ENCODE assay signal across 26 cellular contexts in the genomic region with DNA sequence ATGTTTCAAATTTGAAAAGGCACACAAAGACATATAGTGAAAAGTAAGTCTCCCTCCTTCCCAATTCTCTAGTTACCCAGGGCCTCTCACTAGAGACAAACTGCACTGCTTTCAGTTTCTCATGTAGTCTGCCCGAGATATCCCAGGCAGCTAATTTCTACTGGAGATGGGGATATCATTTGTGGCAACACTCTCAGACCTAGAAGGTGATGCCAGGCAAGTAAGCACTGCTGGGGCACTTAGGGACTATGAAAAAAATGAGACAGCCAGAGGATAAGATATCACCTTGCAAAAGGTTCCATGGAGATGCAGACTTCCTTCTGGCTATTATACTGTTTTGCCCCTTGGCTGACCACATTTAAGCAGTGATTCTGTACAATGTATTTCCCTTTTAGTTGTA. TPM values are rescaled to one million over a fixed set of nuclear protein-coding genes. Genes with fewer than 3 reads are reported as not detected.
DNase-seq lines count a peak whose midpoint lies in the region; ATAC-seq and TF ChIP-seq lines count a peak whose summit lies in the region.
"Had no signal": no experiment of that assay in that cellular context is flagged by ENCODE, and none has a peak within 500 bp of the region (broad histone marks: within the 10 kb centered on the region; RNA-seq: fewer than 3 reads in every experiment).

No MANE protein-coding gene starts in this region.

- TF ChIP-seq CTCF in Loucy (conservative IDR thresholded peaks at IDR 0.05; ENCODE audit: low read length): no peak
- no peak for TF ChIP-seq CTCF in fibroblast of lung (conservative IDR thresholded peaks at IDR 0.05 in 1 of 2, IDR thresholded peaks at IDR 0.05 in 1 of 2; ENCODE audit: low read depth in 1 of 2, low read length in 2 of 2)
- TF ChIP-seq CTCF in psoas muscle (IDR thresholded peaks at IDR 0.05): no peak

- 13 to 30% (median 25%) methylated on average over 1 of the region's 1 CpG for WGBS in psoas muscle, 3 donors

- H2AFZ ChIP-seq in Loucy (ENCODE audit: low read length) (no peak overlapping the region), fibroblast of lung (ENCODE audit: low read length) (no peak overlapping the region)
- H2AFZ ChIP-seq: PC-9 had no signal

- no peak overlapping the region for H3K27ac ChIP-seq in BLaER1 treated with 17β-estradiol and CSF1 and Interleukin-3, amounts not matched to agents 10 nM and 100 nM
- no peak overlapping the region for H3K27ac ChIP-seq in fibroblast of lung (ENCODE audit: insufficient read depth, low read length)
- peak overlapping the region; percentile 54 for H3K27ac ChIP-seq in psoas muscle
- no peak overlapping the region for H3K27ac ChIP-seq in naive thymus-derived CD4-positive, alpha-beta T cell (ENCODE audit: low read depth, low read length)
- H3K27ac ChIP-seq: neutrophil, PC-9, SJCRH30, testis, uterus had no signal

- H3K27ac Mint-ChIP-seq in naive thymus-derived CD4-positive, alpha-beta T cell: no peak overlapping the region
- H3K27ac Mint-ChIP-seq: activated CD8-positive, alpha-beta T cell treated with anti-CD3 and anti-CD28 coated beads for 36 hours; CD4-positive, alpha-beta T cell; stimulated activated memory B cell treated with anti-CD40 and anti-IgM and Interleukin-4, amounts not matched to agents 10 μg/mL and 1 μg/mL and 100 μg/mL, for 72 hours had no signal

- ATAC-seq in psoas muscle: peak in 3 of 4 donors; percentile 27 to 54 (median 45)
- no peak for ATAC-seq in naive thymus-derived CD4-positive, alpha-beta T cell
- ATAC-seq: activated CD8-positive, alpha-beta T cell treated with anti-CD3 and anti-CD28 coated beads for 36 hours; HCT116; K562; stimulated activated memory B cell treated with anti-CD40 and anti-IgM and Interleukin-4, amounts not matched to agents 10 μg/mL and 1 μg/mL and 100 μg/mL, for 72 hours had no signal

- CTCF ChIA-PET in naive thymus-derived CD4-positive, alpha-beta T cell (lab: Charles Lee): no interaction called here

- peak in 1 of 2 donors; percentile 21 for DNase-seq in fibroblast of lung (ENCODE audit: low read depth in 2 of 2)
- DNase-seq in psoas muscle: no peak
- DNase-seq in stimulated activated CD4-positive, alpha-beta T cell treated with anti-CD3 and anti-CD28 coated beads, Interleukin-2, amount 100 ng/mL, for 48 hours: no peak
- no peak for DNase-seq in AG08395 (ENCODE audit: low spot score)
- no peak for DNase-seq in naive thymus-derived CD4-positive, alpha-beta T cell
- DNase-seq: activated CD4-positive, alpha-beta T cell treated with anti-CD3 and anti-CD28 coated beads for 1 hour; activated CD8-positive, alpha-beta T cell treated with anti-CD3 and anti-CD28 coated beads for 36 hours; activated effector memory CD4-positive, alpha-beta T cell treated with anti-CD3 and anti-CD28 coated beads, Interleukin-2, amount 50 U/mL, for 16 hours; CD4-positive, alpha-beta T cell; effector CD8-positive, alpha-beta T cell; kidney glomerular epithelial cell; mammary epithelial cell; NCI-H1436 treated with DMSO at 0.1 percent for 48 hours; NCI-H510A; PC-9; SJCRH30; spleen; stimulated activated CD4-positive, alpha-beta T cell treated with anti-CD3 and anti-CD28 coated beads, Interleukin-4, amount 100 ng/mL, for 1 hour; testis; uterus had no signal

- no peak overlapping the region for H3K4me3 ChIP-seq in BLaER1 treated with 17β-estradiol and CSF1 and Interleukin-3, amounts not matched to agents 10 nM and 100 nM
- H3K4me3 ChIP-seq in Loucy (ENCODE audit: low read length, poor library complexity, severe bottlenecking): no peak overlapping the region
- H3K4me3 ChIP-seq in fibroblast of lung (replicated peaks in 1 of 4; ENCODE audit: control extremely low read depth in 1 of 4, insufficient read depth in 1 of 4, low read depth in 3 of 4, low read length in 4 of 4): no peak overlapping the region
- no peak overlapping the region for H3K4me3 ChIP-seq in psoas muscle
- H3K4me3 ChIP-seq in naive thymus-derived CD4-positive, alpha-beta T cell (ENCODE audit: low read length): no peak overlapping the region
- H3K4me3 ChIP-seq: K562, PC-9, SJCRH30, spleen, testis, uterus had no signal

- H3K79me2 ChIP-seq in Loucy (ENCODE audit: insufficient read depth, low read length) (no peaks in the 10 kb centered on the region; the same call in 1 of the 2 replicates), fibroblast of lung (ENCODE audit: control insufficient read depth, insufficient read depth, low read length) (no peaks in the 10 kb centered on the region)

- H3K27me3 ChIP-seq in BLaER1 treated with 17β-estradiol and CSF1 and Interleukin-3, amounts not matched to agents 10 nM and 100 nM: no peaks in the 10 kb centered on the region
- H3K27me3 ChIP-seq in Loucy (ENCODE audit: insufficient read depth, low read length, poor library complexity, severe bottlenecking) (no peaks in the 10 kb centered on the region), fibroblast of lung (ENCODE audit: control insufficient read depth, insufficient read depth, low read length) (no peaks in the 10 kb centered on the region), psoas muscle (ENCODE audit: insufficient read depth in 3 of 3, low read length in 2 of 3) (no peaks in the 10 kb centered on the region)
- H3K27me3 ChIP-seq in naive thymus-derived CD4-positive, alpha-beta T cell (ENCODE audit: control insufficient read depth in 2 of 2, insufficient read depth in 2 of 2, low read length in 2 of 2): no peaks in the 10 kb centered on the region
- H3K27me3 ChIP-seq: neutrophil, SJCRH30, spleen, testis, uterus had no signal

- peaks cover 51 to 68% (median 55%) of the 10 kb centered on the region in 10 experiments for H3K4me1 ChIP-seq in BLaER1 treated with 17β-estradiol and CSF1 and Interleukin-3, amounts not matched to agents 10 nM and 100 nM
- H3K4me1 ChIP-seq in Loucy (ENCODE audit: insufficient read depth, low read length, poor library complexity, severe bottlenecking) (peaks cover 16% of the 10 kb centered on the region), fibroblast of lung (ENCODE audit: control insufficient read depth, extremely low read depth, insufficient read depth, low read length) (peaks cover 15% of the 10 kb centered on the region), psoas muscle (peaks cover 56% of the 10 kb centered on the region)
- no peaks in the 10 kb centered on the region for H3K4me1 ChIP-seq in naive thymus-derived CD4-positive, alpha-beta T cell (ENCODE audit: control insufficient read depth in 2 of 2, insufficient read depth in 2 of 2, low read length in 2 of 2)
- H3K4me1 ChIP-seq: SJCRH30, uterus had no signal

- peaks cover 4 to 23% (median 12%) of the 10 kb centered on the region in 7 donors for H3K4me1 Mint-ChIP-seq in naive thymus-derived CD4-positive, alpha-beta T cell

- no peak overlapping the region for H3K4me3 Mint-ChIP-seq in naive thymus-derived CD4-positive, alpha-beta T cell
- H3K4me3 Mint-ChIP-seq: activated CD8-positive, alpha-beta T cell treated with anti-CD3 and anti-CD28 coated beads for 36 hours; CD4-positive, alpha-beta T cell; stimulated activated memory B cell treated with anti-CD40 and anti-IgM and Interleukin-4, amounts not matched to agents 10 μg/mL and 1 μg/mL and 100 μg/mL, for 72 hours had no signal

- POLR2A ChIA-PET in naive thymus-derived CD4-positive, alpha-beta T cell (lab: Charles Lee): no interaction called here

- H3F3A ChIP-seq in Loucy (ENCODE audit: low read depth): no peaks in the 10 kb centered on the region

- H3K9ac ChIP-seq in BLaER1 treated with 17β-estradiol and CSF1 and Interleukin-3, amounts not matched to agents 10 nM and 100 nM: 0 out of 22 replicates have a peak overlapping the region, but pooled peaks of 2 of the 11 experiments have one; percentile 4 to 9
- H3K9ac ChIP-seq in Loucy (ENCODE audit: low read depth, low read length, poor library complexity, severe bottlenecking) (no peak overlapping the region), fibroblast of lung (ENCODE audit: insufficient read depth, low read length) (no peak overlapping the region)

- peaks cover 5 to 36% (median 21%) of the 10 kb centered on the region in 11 experiments; a peak in 15 of 22 replicates for H4K20me1 ChIP-seq in BLaER1 treated with 17β-estradiol and CSF1 and Interleukin-3, amounts not matched to agents 10 nM and 100 nM
- H4K20me1 ChIP-seq in Loucy (ENCODE audit: insufficient read depth, low read length, poor library complexity, severe bottlenecking): no peaks in the 10 kb centered on the region
- no peaks in the 10 kb centered on the region for H4K20me1 ChIP-seq in fibroblast of lung (ENCODE audit: control insufficient read depth, extremely low read depth, insufficient read depth, low read length)

- intact Hi-C loops in psoas muscle (cut with DNase I): no loop called here
- intact Hi-C loops in naive thymus-derived CD4-positive, alpha-beta T cell (cut with micrococcal nuclease): no loop called here

- peaks cover 4 to 34% (median 17%) of the 10 kb centered on the region in 5 donors for H3K36me3 Mint-ChIP-seq in naive thymus-derived CD4-positive, alpha-beta T cell

- H3K27me3 Mint-ChIP-seq in naive thymus-derived CD4-positive, alpha-beta T cell: no peaks in the 10 kb centered on the region
- H3K27me3 Mint-ChIP-seq: activated CD8-positive, alpha-beta T cell treated with anti-CD3 and anti-CD28 coated beads for 36 hours; CD4-positive, alpha-beta T cell; stimulated activated memory B cell treated with anti-CD40 and anti-IgM and Interleukin-4, amounts not matched to agents 10 μg/mL and 1 μg/mL and 100 μg/mL, for 72 hours had no signal

- no peaks in the 10 kb centered on the region for H3K9me2 ChIP-seq in Loucy (replicated peaks; ENCODE audit: low read depth, low read length)

- peaks cover 6 to 35% (median 18%) of the 10 kb centered on the region in 11 experiments; a peak in 13 of 22 replicates for H3K36me3 ChIP-seq in BLaER1 treated with 17β-estradiol and CSF1 and Interleukin-3, amounts not matched to agents 10 nM and 100 nM
- no peaks in the 10 kb centered on the region for H3K36me3 ChIP-seq in Loucy (ENCODE audit: insufficient read depth, low read length)
- H3K36me3 ChIP-seq in fibroblast of lung (ENCODE audit: control insufficient read depth, insufficient read depth, low read length): no peaks in the 10 kb centered on the region
- peaks cover 0 to 10% of the 10 kb centered on the region in 2 donors for H3K36me3 ChIP-seq in psoas muscle (ENCODE audit: insufficient read depth in 1 of 2, low read depth in 1 of 2)
- no peaks in the 10 kb centered on the region for H3K36me3 ChIP-seq in naive thymus-derived CD4-positive, alpha-beta T cell (ENCODE audit: control insufficient read depth in 2 of 3, insufficient read depth in 3 of 3, low read length in 3 of 3)
- H3K36me3 ChIP-seq: neutrophil, SJCRH30, uterus had no signal

- H3K4me2 ChIP-seq in BLaER1 treated with 17β-estradiol and CSF1 and Interleukin-3, amounts not matched to agents 10 nM and 100 nM: peak overlapping the region; percentile 2 to 61 (median 54); a peak in 18 of 22 replicates
- H3K4me2 ChIP-seq in Loucy (ENCODE audit: low read depth, low read length, poor library complexity, severe bottlenecking) (peak overlapping the region; percentile 1), fibroblast of lung (ENCODE audit: extremely low read depth, insufficient read depth, low read length) (peak overlapping the region; percentile 73)
- H3K4me2 ChIP-seq: PC-9 had no signal

- H3K9me3 ChIP-seq in BLaER1 treated with 17β-estradiol and CSF1 and Interleukin-3, amounts not matched to agents 10 nM and 100 nM (replicated peaks in 1 of 11): peaks cover 0 to 9% (median 0%) of the 10 kb centered on the region in 11 experiments; a peak in 3 of 22 replicates
- H3K9me3 ChIP-seq in Loucy (ENCODE audit: insufficient read depth, low read depth, low read length) (no peaks in the 10 kb centered on the region), fibroblast of lung (ENCODE audit: control insufficient read depth, insufficient read depth, low read depth, low read length) (no peaks in the 10 kb centered on the region), psoas muscle (no peaks in the 10 kb centered on the region)
- no peaks in the 10 kb centered on the region for H3K9me3 ChIP-seq in naive thymus-derived CD4-positive, alpha-beta T cell (ENCODE audit: control insufficient read depth in 2 of 3, low read length in 3 of 3)
- H3K9me3 ChIP-seq: neutrophil, SJCRH30, spleen, testis, uterus had no signal

- H3K9me3 Mint-ChIP-seq in naive thymus-derived CD4-positive, alpha-beta T cell: no peaks in the 10 kb centered on the region
- H3K9me3 Mint-ChIP-seq: activated CD8-positive, alpha-beta T cell treated with anti-CD3 and anti-CD28 coated beads for 36 hours; CD4-positive, alpha-beta T cell; stimulated activated memory B cell treated with anti-CD40 and anti-IgM and Interleukin-4, amounts not matched to agents 10 μg/mL and 1 μg/mL and 100 μg/mL, for 72 hours had no signal

RNA-seq across cellular contexts. Expression of a gene that starts 12.6 kb away (rescaled TPM):
- total RNA-seq in fibroblast of lung (59.8 and 85.5 TPM in 2 replicates), psoas muscle (10 to 100 TPM; 37.3 to 52.9 (median 39.4) TPM)
- polyA plus RNA-seq in fibroblast of lung (52.6 and 66.4 TPM in 2 replicates), psoas muscle (10 to 100 TPM; 27.1 to 50.3 (median 47.8) TPM)
- polyA plus RNA-seq in fibroblast of lung (2012): 51.6 and 58.6 TPM in 2 replicates
- 8.4 and 28.5 TPM in 2 replicates for polyA minus RNA-seq in fibroblast of lung (ENCODE audit: low replicate concordance)
- total RNA-seq in naive thymus-derived CD4-positive, alpha-beta T cell: 10 to 100 TPM; 11.9 to 27.1 (median 22.8) TPM
- 10 to 100 TPM; 10.6 to 15.6 TPM for polyA plus RNA-seq in naive thymus-derived CD4-positive, alpha-beta T cell

Comparison
In these comparisons a context has a peak if more than half of its experiments do, and no peak if none do; other contexts are left out.
1. H3K4me2 ChIP-seq: peak in every context shown above with its lines; median percentile 73 in fibroblast of lung; 54 in BLaER1 treated with 17β-estradiol and CSF1 and Interleukin-3, amounts not matched to agents 10 nM and 100 nM; 1 in Loucy.